In the genomic region with DNA sequence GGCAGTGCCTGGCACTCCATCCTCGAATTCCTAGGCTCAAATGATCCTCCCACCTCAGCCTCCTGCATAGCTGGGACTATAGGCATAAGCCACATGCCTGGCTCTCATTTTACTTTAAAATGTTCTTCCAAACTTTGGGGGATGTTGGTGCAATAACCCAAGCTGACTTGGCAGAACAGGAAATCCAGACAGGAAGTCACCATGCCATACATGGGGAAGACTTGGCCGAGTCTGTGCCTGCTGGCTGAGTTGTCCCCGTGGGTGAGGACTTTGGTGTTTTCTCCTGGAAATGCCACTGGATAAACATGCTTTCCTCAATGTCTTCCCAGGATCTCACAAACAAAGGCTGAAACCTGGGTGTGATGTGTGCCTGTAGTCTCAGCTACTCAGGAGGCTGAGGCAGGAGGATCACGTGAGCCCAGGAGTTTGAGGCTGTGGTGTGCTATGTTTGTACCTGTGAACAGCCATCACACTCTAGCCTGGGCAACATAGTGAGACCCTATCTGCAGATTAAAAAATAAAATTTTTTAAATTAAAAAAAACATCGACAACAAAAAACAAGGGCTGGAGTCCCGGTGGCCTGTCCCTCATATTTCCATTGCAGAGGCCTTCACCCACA, we compare ENCODE assay signal across 16 cellular contexts. TPM values are rescaled to one million over a fixed set of nuclear protein-coding genes. Genes with fewer than 3 reads are reported as not detected.
DNase-seq lines count a peak whose midpoint lies in the region; TF ChIP-seq lines count a peak whose summit lies in the region.
"Had no signal": no experiment of that assay in that cellular context is flagged by ENCODE, and none has a peak within 500 bp of the region (broad histone marks: within the 10 kb centered on the region; RNA-seq: fewer than 3 reads in every experiment).

No MANE protein-coding gene starts in this region.

- H3K9me2 ChIP-seq in OCI-LY7 (ENCODE audit: insufficient read depth, low read length) = no peaks in the 10 kb centered on the region

- H3K4me2 ChIP-seq in osteoblast (ENCODE audit: insufficient read depth, low read length) (no peak overlapping the region), OCI-LY7 (ENCODE audit: low read length) (no peak overlapping the region)

- TF ChIP-seq EP300 in stomach (IDR thresholded peaks at IDR 0.05) = no peak

- H3K27ac ChIP-seq in osteoblast (ENCODE audit: low read depth, low read length) = peak overlapping the region; percentile 48
- no peak overlapping the region for H3K27ac ChIP-seq in stomach
- H3K27ac ChIP-seq in OCI-LY7 (ENCODE audit: low read depth, low read length, poor library complexity, severe bottlenecking) = no peak overlapping the region
- H3K27ac ChIP-seq: colonic mucosa, pancreas had no signal

- H3K27me3 ChIP-seq in osteoblast (ENCODE audit: insufficient read depth, low read length) (no peaks in the 10 kb centered on the region), stomach (no peaks in the 10 kb centered on the region), Caco-2 (replicated peaks; ENCODE audit: control insufficient read depth, insufficient read depth, low read length) (no peaks in the 10 kb centered on the region)
- H3K27me3 ChIP-seq: colonic mucosa, pancreas had no signal

- 69 to 79% (median 78%) methylated on average over 6 of the region's 6 CpGs for WGBS in stomach, 5 donors

- CTCF ChIA-PET in MCF 10A (lab: Yijun Ruan, JAX) (interaction anchor here (0.6 to 8.3 kb wide), 8 partner anchors 78 to 165 kb away, joined by 3 to 106 read pairs (median 6); no protein-coding TSS in a partner anchor), OCI-LY7 (lab: Charles Lee; ENCODE audit: unreplicated experiment) (interaction anchor here (1.1 kb wide), 1 partner anchor 153 kb away, joined by 3 read pairs; no protein-coding TSS in a partner anchor), Caco-2 (lab: Charles Lee) (interaction anchor here (1.0 to 3.4 kb wide), 2 partner anchors 150 to 153 kb away, joined by 5 to 17 read pairs; no protein-coding TSS in a partner anchor)

- H3K27ac Mint-ChIP-seq in MCF 10A (ENCODE audit: low read depth, unreplicated experiment) (no peak overlapping the region), Caco-2 (ENCODE audit: unreplicated experiment) (no peak overlapping the region)

- H3K4me1 ChIP-seq in osteoblast (ENCODE audit: insufficient read depth, low read length) (peaks cover 32% of the 10 kb centered on the region), stomach (peaks cover 0 to 20% (median 1%) of the 10 kb centered on the region in 4 donors), OCI-LY7 (ENCODE audit: insufficient read depth, low read length, poor library complexity, severe bottlenecking) (no peaks in the 10 kb centered on the region), Caco-2 (no peaks in the 10 kb centered on the region)
- H3K4me1 ChIP-seq: colonic mucosa, pancreas had no signal

- no peak for TF ChIP-seq POLR2A in stomach (IDR thresholded peaks at IDR 0.05)

- H3K4me3 ChIP-seq in osteoblast (ENCODE audit: insufficient read depth, low read length) (no peak overlapping the region), stomach (no peak overlapping the region), OCI-LY7 (ENCODE audit: low read depth, low read length, poor library complexity, severe bottlenecking) (no peak overlapping the region), Caco-2 (ENCODE audit: low read depth, low read length) (no peak overlapping the region)
- H3K4me3 ChIP-seq: colonic mucosa, pancreas had no signal

- H3K4me1 Mint-ChIP-seq in MCF 10A (ENCODE audit: insufficient read depth, unreplicated experiment) = peaks cover 16% of the 10 kb centered on the region
- no peaks in the 10 kb centered on the region for H3K4me1 Mint-ChIP-seq in Caco-2 (ENCODE audit: low read depth, unreplicated experiment)
- H3K4me1 Mint-ChIP-seq: stimulated activated naive CD8-positive, alpha-beta T cell treated with anti-CD3 and anti-CD28 coated beads, Interleukin-15, amount 100 ng/mL, for 72 hours had no signal

- intact Hi-C loops in MCF 10A (cut with micrococcal nuclease) (no loop called here), stomach (cut with DNase I; ENCODE audit: low total_unique reads) (loop anchor here (5.0 to 10.0 kb wide), 2 partner anchors 152 to 275 kb away; no protein-coding TSS in a partner anchor), OCI-LY7 (cut with micrococcal nuclease; ENCODE audit: unreplicated experiment) (no loop called here), Caco-2 (cut with micrococcal nuclease; ENCODE audit: unreplicated experiment) (loop anchor here (5.0 kb wide), 2 partner anchors 267 to 397 kb away; no protein-coding TSS in a partner anchor)

- no peaks in the 10 kb centered on the region for H4K20me1 ChIP-seq in osteoblast (ENCODE audit: insufficient read depth, low read length)
- no peaks in the 10 kb centered on the region for H4K20me1 ChIP-seq in OCI-LY7 (ENCODE audit: insufficient read depth, low read length)

- H3K4me3 Mint-ChIP-seq in MCF 10A (ENCODE audit: unreplicated experiment) = no peak overlapping the region
- no peak overlapping the region for H3K4me3 Mint-ChIP-seq in Caco-2 (ENCODE audit: unreplicated experiment)
- H3K4me3 Mint-ChIP-seq: CD4-positive, alpha-beta memory T cell; stimulated activated naive CD8-positive, alpha-beta T cell treated with anti-CD3 and anti-CD28 coated beads, Interleukin-15, amount 100 ng/mL, for 72 hours had no signal

- TF ChIP-seq CTCF in MCF 10A (IDR thresholded peaks at IDR 0.05; ENCODE audit: unreplicated experiment) = no peak
- no peak for TF ChIP-seq CTCF in osteoblast (IDR thresholded peaks at IDR 0.05; ENCODE audit: extremely low read depth, low read depth, low read length)
- no peak for TF ChIP-seq CTCF in stomach (IDR thresholded peaks at IDR 0.05)
- TF ChIP-seq CTCF in OCI-LY7 (conservative IDR thresholded peaks at IDR 0.05; ENCODE audit: low read length) = no peak
- TF ChIP-seq CTCF in Caco-2 (IDR thresholded peaks at IDR 0.05; ENCODE audit: insufficient read depth in 1 of 2, low read depth in 1 of 2, low read length in 1 of 2, severe bottlenecking in 1 of 2, unreplicated experiment in 1 of 2) = no peak

- H3K27me3 Mint-ChIP-seq in MCF 10A (ENCODE audit: insufficient read depth, unreplicated experiment) (no peaks in the 10 kb centered on the region), Caco-2 (ENCODE audit: insufficient read depth, unreplicated experiment) (no peaks in the 10 kb centered on the region)
- H3K27me3 Mint-ChIP-seq: CD4-positive, alpha-beta memory T cell; stimulated activated naive CD8-positive, alpha-beta T cell treated with anti-CD3 and anti-CD28 coated beads, Interleukin-15, amount 100 ng/mL, for 72 hours had no signal

- H3K79me2 ChIP-seq in osteoblast (ENCODE audit: insufficient read depth, low read length) (no peaks in the 10 kb centered on the region), OCI-LY7 (ENCODE audit: insufficient read depth, low read depth, low read length) (no peaks in the 10 kb centered on the region)

- POLR2A ChIA-PET in MCF 10A (lab: Yijun Ruan, JAX) = interaction anchor here (0.5 to 3.9 kb wide), 7 partner anchors 79 to 169 kb away, joined by 3 to 36 read pairs (median 5); no protein-coding TSS in a partner anchor
- POLR2A ChIA-PET in OCI-LY7 (lab: Charles Lee) = interaction anchor here (0.6 to 0.8 kb wide), 4 partner anchors 14 to 1936 kb away, joined by 3 to 7 read pairs (median 4); no protein-coding TSS in a partner anchor
- POLR2A ChIA-PET in Caco-2 (lab: Charles Lee) = no interaction called here

- BruUV-seq in MCF 10A (replicated peaks; lab: Mats Ljungman, UMichigan) = no TSS peak
- no TSS peak for BruUV-seq in OCI-LY7 (replicated peaks; lab: Mats Ljungman, UMichigan)
- no TSS peak for BruUV-seq in Caco-2 (replicated peaks; lab: Mats Ljungman, UMichigan)

- H3K36me3 Mint-ChIP-seq in MCF 10A (ENCODE audit: insufficient read depth, unreplicated experiment) (no peaks in the 10 kb centered on the region), Caco-2 (ENCODE audit: insufficient read depth, unreplicated experiment) (no peaks in the 10 kb centered on the region)

- DNase-seq in EL (peak; percentile 27), LHCN-M2 (ENCODE audit: low read depth) (peak; percentile 20), MCF 10A (ENCODE audit: unreplicated experiment) (peak; percentile 53), osteoblast (ENCODE audit: insufficient read length, low spot score, missing footprints) (peak; percentile 79), stomach (no peak), LoVo (ENCODE audit: low spot score) (no peak), OCI-LY7 (ENCODE audit: low spot score) (no peak), Caco-2 (no peak)
- DNase-seq: activated CD8-positive, alpha-beta memory T cell treated with anti-CD3 and anti-CD28 coated beads for 24 hours; activated effector memory CD4-positive, alpha-beta T cell treated with Interleukin-2 at 50 U/mL for 16 hours; CD4-positive, alpha-beta memory T cell; colonic mucosa; left colon; pancreas; SHP77; stimulated activated naive CD8-positive, alpha-beta T cell treated with anti-CD3 and anti-CD28 coated beads, Interleukin-15, amount 100 ng/mL, for 72 hours had no signal

- no peak overlapping the region for H2AFZ ChIP-seq in osteoblast (ENCODE audit: low read length)
- no peak overlapping the region for H2AFZ ChIP-seq in OCI-LY7 (ENCODE audit: low read length)

- H3K9me3 ChIP-seq in osteoblast (ENCODE audit: low read depth, low read length) = no peaks in the 10 kb centered on the region
- H3K9me3 ChIP-seq in stomach = no peaks in the 10 kb centered on the region
- no peaks in the 10 kb centered on the region for H3K9me3 ChIP-seq in OCI-LY7 (ENCODE audit: low read length)
- H3K9me3 ChIP-seq in Caco-2 = no peaks in the 10 kb centered on the region
- H3K9me3 ChIP-seq: colonic mucosa, pancreas had no signal

- no peaks in the 10 kb centered on the region for H3K36me3 ChIP-seq in osteoblast (ENCODE audit: insufficient read depth, low read length)
- no peaks in the 10 kb centered on the region for H3K36me3 ChIP-seq in stomach
- no peaks in the 10 kb centered on the region for H3K36me3 ChIP-seq in OCI-LY7 (ENCODE audit: insufficient read depth, low read length)
- no peaks in the 10 kb centered on the region for H3K36me3 ChIP-seq in Caco-2 (ENCODE audit: control insufficient read depth, insufficient read depth, low read length)
- H3K36me3 ChIP-seq: colonic mucosa, pancreas had no signal

- H3K9me3 Mint-ChIP-seq in MCF 10A (ENCODE audit: unreplicated experiment) (no peaks in the 10 kb centered on the region), Caco-2 (ENCODE audit: unreplicated experiment) (no peaks in the 10 kb centered on the region)
- H3K9me3 Mint-ChIP-seq: stimulated activated naive CD8-positive, alpha-beta T cell treated with anti-CD3 and anti-CD28 coated beads, Interleukin-15, amount 100 ng/mL, for 72 hours had no signal

RNA-seq across cellular contexts. Expression of a gene that starts 19.8 kb away (rescaled TPM):
- total RNA-seq in LHCN-M2 (2014; rRNA removed) = 0.17 and 1.1 TPM in 2 replicates
- polyA plus RNA-seq in LHCN-M2 (2012) = 2.7 TPM
- 0.68 and 1.1 TPM in 2 replicates for total RNA-seq in MCF 10A (2022)
- 0.29 and 2.9 TPM in 2 replicates for total RNA-seq in osteoblast
- 1 to 10 TPM in 3 of 5 donors, under 1 TPM in 1, not detected in 1; 0.29 to 5.8 (median 2.6) TPM for total RNA-seq in stomach
- polyA plus RNA-seq in stomach = under 1 TPM; 0.10 to 0.19 (median 0.15) TPM
- total RNA-seq in OCI-LY7 (2014; rRNA removed; shearing (Covaris generic)) = not detected in 2 replicates
- not detected in 2 replicates for total RNA-seq in OCI-LY7 (2022)
- 18.7 and 24.5 TPM in 2 replicates for total RNA-seq in Caco-2 (2022)

RNA-seq across cellular contexts. Expression of a gene that starts 38.4 kb away (rescaled TPM):
- total RNA-seq in LHCN-M2 (2014; rRNA removed) = 113 and 124 TPM in 2 replicates
- polyA plus RNA-seq in LHCN-M2 (2012) = 230 TPM
- 126 and 134 TPM in 2 replicates for total RNA-seq in MCF 10A (2022)
- total RNA-seq in osteoblast = 99.6 and 111 TPM in 2 replicates
- total RNA-seq in stomach = 10 to 100 TPM; 32.7 to 60.9 (median 54.5) TPM
- 10 to 100 TPM; 42.6 to 48.0 (median 43.7) TPM for polyA plus RNA-seq in stomach
- 9.7 and 13.1 TPM in 2 replicates for total RNA-seq in OCI-LY7 (2014; rRNA removed; shearing (Covaris generic))
- total RNA-seq in OCI-LY7 (2022) = 23.1 and 31.5 TPM in 2 replicates
- total RNA-seq in Caco-2 (2022) = 27.2 and 35.4 TPM in 2 replicates

RNA-seq across cellular contexts. Expression of a gene that starts 59.9 kb away (rescaled TPM):
- 24.9 and 26.0 TPM in 2 replicates for total RNA-seq in LHCN-M2 (2014; rRNA removed)
- polyA plus RNA-seq in LHCN-M2 (2012) = 16.8 TPM
- 65.1 and 73.6 TPM in 2 replicates for total RNA-seq in MCF 10A (2022)
- 34.5 and 34.7 TPM in 2 replicates for total RNA-seq in osteoblast
- 100 to 1,000 TPM in 1 of 5 donors, 10 to 100 TPM in 4; 15.2 to 111 (median 38.5) TPM for total RNA-seq in stomach
- 10 to 100 TPM; 42.7 to 49.4 (median 48.3) TPM for polyA plus RNA-seq in stomach
- total RNA-seq in OCI-LY7 (2014; rRNA removed; shearing (Covaris generic)) = 26.5 and 27.0 TPM in 2 replicates
- total RNA-seq in OCI-LY7 (2022) = 40.9 and 47.9 TPM in 2 replicates
- total RNA-seq in Caco-2 (2022) = 77.1 and 79.2 TPM in 2 replicates

Comparison
In these comparisons a context has a peak if more than half of its experiments do, and no peak if none do; other contexts are left out.
1. DNase-seq: peak in EL (single experiment), LHCN-M2 (single experiment), MCF 10A (single experiment) and osteoblast (single experiment); none in stomach (single experiment), LoVo (single experiment), OCI-LY7 (single experiment) and Caco-2 (0 of 2).
2. intact Hi-C loops: an anchor here in stomach (5.0 to 10.0 kb wide) and Caco-2 (5.0 kb wide); none called in MCF 10A and OCI-LY7.